In genomic region chr6:155493026-155493693, GRCh38 we compare ENCODE assay signal across 1 cellular context.
TF ChIP-seq lines count a peak whose summit lies in the region.

No MANE protein-coding gene starts in this region.

TF ChIP-seq in A549, 52 proteins besides CTCF, POLR2A, EP300 and RAD21 (continued from another document):
- no peak for TF ChIP-seq CHD4 (IDR thresholded peaks at IDR 0.05; ENCODE audit: borderline replicate concordance)
- TF ChIP-seq HMGXB4 (CRISPR knock-in tag; IDR thresholded peaks at IDR 0.05; ENCODE audit: borderline replicate concordance): no peak
- TF ChIP-seq USF2 (IDR thresholded peaks at IDR 0.05): no peak
